Comparison of ENCODE assay signal across 15 cellular contexts in the genomic region with DNA sequence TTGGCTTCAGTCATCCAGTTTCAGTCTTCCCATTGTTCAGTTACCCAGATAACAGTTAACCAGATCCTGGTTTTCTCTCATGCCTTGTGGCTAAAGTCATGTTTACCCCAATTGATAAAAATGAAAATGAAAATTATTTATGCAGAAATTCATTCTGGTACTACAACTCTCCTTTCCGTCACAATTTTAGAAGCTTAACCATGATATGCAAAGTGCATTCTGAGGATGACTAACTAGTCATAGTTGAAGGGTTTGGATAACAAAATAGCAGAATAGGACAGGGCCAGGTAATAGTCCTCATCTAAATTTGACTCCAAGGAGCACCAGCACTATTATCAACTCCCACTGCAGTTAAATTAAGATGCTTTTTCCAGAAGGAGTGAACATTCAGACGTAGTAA.
DNase-seq lines count a peak whose midpoint lies in the region; ATAC-seq and TF ChIP-seq lines count a peak whose summit lies in the region.
"Had no signal": no experiment of that assay in that cellular context is flagged by ENCODE, and none has a peak within 500 bp of the region (broad histone marks: within the 10 kb centered on the region; RNA-seq: fewer than 3 reads in every experiment).

No MANE protein-coding gene starts in this region.

- ATAC-seq in GM18505 (IDR thresholded peaks at IDR 0.05; ENCODE audit: unreplicated experiment) (peak; percentile 99), GM19452 (IDR thresholded peaks at IDR 0.05; ENCODE audit: unreplicated experiment) (peak; percentile 92), HG02798 (IDR thresholded peaks at IDR 0.05; ENCODE audit: poor library complexity, unreplicated experiment) (peak; percentile 75), HG03439 (IDR thresholded peaks at IDR 0.05; ENCODE audit: unreplicated experiment) (peak; percentile 96), T-cell (replicated peaks in 1 of 4) (no peak), WTC11 (no peak)
- ATAC-seq: activated CD8-positive, alpha-beta T cell treated with anti-CD3 and anti-CD28 coated beads, Interleukin-2, amount 10 ng/mL, durations not matched to agents 7 days and 5 days had no signal

- H3K4me1 Mint-ChIP-seq in T-cell (no peaks in the 10 kb centered on the region), WTC11 (peaks cover 11% of the 10 kb centered on the region)
- H3K4me1 Mint-ChIP-seq: central memory CD8-positive, alpha-beta T cell; memory B cell had no signal

- no peak overlapping the region for H3K27ac ChIP-seq in A673 (ENCODE audit: low read depth, low read length, poor library complexity, severe bottlenecking)
- H3K27ac ChIP-seq: ovary had no signal

- intact Hi-C loops in A673 (cut with micrococcal nuclease; ENCODE audit: unreplicated experiment): no loop called here

- TF ChIP-seq POLR2A in GM18505 (IDR thresholded peaks at IDR 0.05; ENCODE audit: borderline replicate concordance, extremely low read depth, insufficient read depth, insufficient read length): no peak

- H3K27ac Mint-ChIP-seq in T-cell: no peak overlapping the region
- no peak overlapping the region for H3K27ac Mint-ChIP-seq in WTC11
- H3K27ac Mint-ChIP-seq: activated CD8-positive, alpha-beta T cell treated with anti-CD3 and anti-CD28 coated beads, Interleukin-2, amount 10 ng/mL, durations not matched to agents 7 days and 5 days; memory B cell had no signal

- CTCF ChIA-PET in T-cell (lab: Charles Lee): no interaction called here
- CTCF ChIA-PET in A673 (lab: Charles Lee): no interaction called here
- CTCF ChIA-PET in WTC11 (lab: Charles Lee): no interaction called here

- H3K9me3 Mint-ChIP-seq in T-cell (no peaks in the 10 kb centered on the region), WTC11 (no peaks in the 10 kb centered on the region)
- H3K9me3 Mint-ChIP-seq: central memory CD8-positive, alpha-beta T cell; memory B cell had no signal

- no peaks in the 10 kb centered on the region for H3K9me3 ChIP-seq in A673 (ENCODE audit: low read depth, low read length, poor library complexity, severe bottlenecking)
- H3K9me3 ChIP-seq: ovary had no signal

- H3K27me3 ChIP-seq in A673 (replicated peaks; ENCODE audit: insufficient read depth, low read depth, low read length, poor library complexity): no peaks in the 10 kb centered on the region
- H3K27me3 ChIP-seq: ovary had no signal

- H3K36me3 ChIP-seq in A673 (ENCODE audit: insufficient read depth, low read length, poor library complexity, severe bottlenecking): no peaks in the 10 kb centered on the region
- H3K36me3 ChIP-seq: ovary had no signal

- H3K27me3 Mint-ChIP-seq in T-cell: no peaks in the 10 kb centered on the region
- no peaks in the 10 kb centered on the region for H3K27me3 Mint-ChIP-seq in WTC11 (ENCODE audit: low read depth)
- H3K27me3 Mint-ChIP-seq: memory B cell had no signal

- H3K36me3 Mint-ChIP-seq in T-cell (no peaks in the 10 kb centered on the region), WTC11 (no peaks in the 10 kb centered on the region)
- H3K36me3 Mint-ChIP-seq: memory B cell had no signal

- no peak overlapping the region for H3K4me3 ChIP-seq in A673 (ENCODE audit: low read depth, low read length, poor library complexity, severe bottlenecking)
- H3K4me3 ChIP-seq: ovary had no signal

- H3K4me3 Mint-ChIP-seq in T-cell: no peak overlapping the region
- H3K4me3 Mint-ChIP-seq in WTC11: no peak overlapping the region
- H3K4me3 Mint-ChIP-seq: activated CD8-positive, alpha-beta T cell treated with anti-CD3 and anti-CD28 coated beads, Interleukin-2, amount 10 ng/mL, durations not matched to agents 7 days and 5 days; central memory CD8-positive, alpha-beta T cell; memory B cell had no signal

- DNase-seq in T-cell (no peak), AG20443 (ENCODE audit: low spot score) (no peak), A673 (ENCODE audit: low spot score) (no peak), WTC11 (ENCODE audit: low spot score) (no peak)
- DNase-seq: activated CD8-positive, alpha-beta T cell treated with anti-CD3 and anti-CD28 coated beads, Interleukin-2, amount 10 ng/mL, durations not matched to agents 7 days and 5 days; activated naive CD4-positive, alpha-beta T cell treated with anti-CD3 and anti-CD28 coated beads, Interleukin-2, amount 50 U/mL, for 16 hours; ovary; stimulated activated CD4-positive, alpha-beta T cell treated with anti-CD3 and anti-CD28 coated beads, Interleukin-15, amount 100 ng/mL, for 24 hours; T-helper 9 cell had no signal

- BruUV-seq in A673 (replicated peaks; lab: Mats Ljungman, UMichigan): no TSS peak

- no peaks in the 10 kb centered on the region for H3K4me1 ChIP-seq in A673 (ENCODE audit: insufficient read depth, low read length, poor library complexity, severe bottlenecking)

- POLR2A ChIA-PET in T-cell (lab: Charles Lee) (no interaction called here), A673 (lab: Charles Lee; ENCODE audit: low non-redundant PET) (no interaction called here), WTC11 (lab: Charles Lee) (no interaction called here)

- no peak for TF ChIP-seq CTCF in A673 (conservative IDR thresholded peaks at IDR 0.05; ENCODE audit: low read depth, low read length)
- TF ChIP-seq CTCF in WTC11 (IDR thresholded peaks at IDR 0.05): no peak

TF ChIP-seq in WTC11, 78 proteins besides CTCF, POLR2A, EP300 and RAD21:
- TF ChIP-seq AFF4 (CRISPR knock-in tag; IDR thresholded peaks at IDR 0.05; ENCODE audit: borderline replicate concordance) (no peak), ZNF219 (CRISPR knock-in tag; IDR thresholded peaks at IDR 0.05; ENCODE audit: borderline replicate concordance) (no peak)

Comparison
In these comparisons a context has a peak if more than half of its experiments do, and no peak if none do; other contexts are left out.
1. ATAC-seq: peak in GM18505 (single experiment), GM19452 (single experiment), HG02798 (single experiment) and HG03439 (single experiment); none in T-cell (0 of 4) and WTC11 (single experiment).